ENCODE assay signal across 29 cellular contexts in genomic region chr5:114243983-114244305, GRCh38.
A peak's percentile ranks its signal among the peaks of the same experiment; 100 is the strongest.
DNase-seq lines count a peak whose midpoint lies in the region; ATAC-seq and TF ChIP-seq lines count a peak whose summit lies in the region.
"Had no signal": no experiment of that assay in that cellular context is flagged by ENCODE, and none has a peak within 500 bp of the region (broad histone marks: within the 10 kb centered on the region; RNA-seq: fewer than 3 reads in every experiment).

No MANE protein-coding gene starts in this region.

- no peaks in the 10 kb centered on the region for H3K4me1 Mint-ChIP-seq in WTC11
- H3K4me1 Mint-ChIP-seq: CD14-positive monocyte, naive B cell, T-cell had no signal

- H3K4me1 ChIP-seq in transverse colon: no peaks in the 10 kb centered on the region
- H3K4me1 ChIP-seq: A549, adrenal gland, sigmoid colon, upper lobe of left lung had no signal

- ATAC-seq in GM19372 (IDR thresholded peaks at IDR 0.05; ENCODE audit: low read depth, unreplicated experiment) (peak; percentile 56), HG03354 (IDR thresholded peaks at IDR 0.05; ENCODE audit: poor library complexity, severe bottlenecking, unreplicated experiment) (peak; percentile 56), WTC11 (no peak), left lobe of liver (no peak)
- ATAC-seq: A549, T-cell had no signal

- no peak for TF ChIP-seq EP300 in transverse colon (IDR thresholded peaks at IDR 0.05; ENCODE audit: low read depth)

- POLR2A ChIA-PET in AG04450 (lab: Yijun Ruan, JAX): interaction anchor here (0.5 kb wide), 1 partner anchor 68 kb away, joined by 3 read pairs; no protein-coding TSS in a partner anchor
- POLR2A ChIA-PET in WTC11 (lab: Charles Lee): no interaction called here

- intact Hi-C loops in transverse colon (cut with DNase I; ENCODE audit: low total_unique reads): no loop called here

- H3K9me3 Mint-ChIP-seq in WTC11: no peaks in the 10 kb centered on the region

- no peak for TF ChIP-seq POLR2A in transverse colon (IDR thresholded peaks at IDR 0.05)

- peak overlapping the region; percentile 26; the same call in 1 of the 2 replicates for H3K27ac Mint-ChIP-seq in WTC11
- H3K27ac Mint-ChIP-seq: CD14-positive monocyte; stimulated activated naive CD8-positive, alpha-beta T cell treated with anti-CD3 and anti-CD28 coated beads, Interleukin-15, Interleukin-2, amounts not matched to agents 100 ng/mL and 50 ng/mL, for 24 hours; T-cell had no signal

- TF ChIP-seq CTCF in AG04450 (IDR thresholded peaks at IDR 0.05; ENCODE audit: low read depth, low read length) (no peak), WTC11 (IDR thresholded peaks at IDR 0.05) (no peak), transverse colon (IDR thresholded peaks at IDR 0.05) (no peak), GM20000 (IDR thresholded peaks at IDR 0.05; ENCODE audit: extremely low read depth, missing control alignments) (no peak)

- in situ Hi-C loops in transverse colon (cut with MboI; ENCODE audit: low pct_ligation_motif_present in 1 of 4, low pct_unique_long_range_greater_than_20kb in 1 of 4, low sequenced_read_pairs in 3 of 4): no loop called here

- H3K4me3 ChIP-seq in AG04450 (ENCODE audit: low read depth, low read length): no peak overlapping the region
- H3K4me3 ChIP-seq in transverse colon: no peak overlapping the region
- H3K4me3 ChIP-seq: A549, adrenal gland, dorsolateral prefrontal cortex, ovary, sigmoid colon, upper lobe of left lung had no signal

- no peak overlapping the region for H3K4me3 Mint-ChIP-seq in WTC11
- H3K4me3 Mint-ChIP-seq: CD14-positive monocyte; naive B cell; stimulated activated naive CD8-positive, alpha-beta T cell treated with anti-CD3 and anti-CD28 coated beads, Interleukin-15, Interleukin-2, amounts not matched to agents 100 ng/mL and 50 ng/mL, for 24 hours; T-cell had no signal

- H3K27ac ChIP-seq in AG04450 (ENCODE audit: low read depth, low read length) (peak overlapping the region; percentile 90), transverse colon (no peak overlapping the region)
- H3K27ac ChIP-seq: A549, adrenal gland, dorsolateral prefrontal cortex, KMS-11, ovary, RWPE1, upper lobe of left lung had no signal

- no peaks in the 10 kb centered on the region for H3K36me3 Mint-ChIP-seq in WTC11
- H3K36me3 Mint-ChIP-seq: CD14-positive monocyte, naive B cell, T-cell had no signal

- CTCF ChIA-PET in AG04450 (lab: Charles Lee) (interaction anchor here (0.7 to 1.2 kb wide), 2 partner anchors 10 to 124 kb away, joined by 5 to 6 read pairs; no protein-coding TSS in a partner anchor), WTC11 (lab: Charles Lee) (no interaction called here)

- no peaks in the 10 kb centered on the region for H3K27me3 Mint-ChIP-seq in WTC11 (ENCODE audit: low read depth)
- H3K27me3 Mint-ChIP-seq: naive B cell; stimulated activated naive CD8-positive, alpha-beta T cell treated with anti-CD3 and anti-CD28 coated beads, Interleukin-15, Interleukin-2, amounts not matched to agents 100 ng/mL and 50 ng/mL, for 24 hours; T-cell had no signal

- H3K9me3 ChIP-seq in AG04450 (ENCODE audit: control insufficient read depth, insufficient read depth, low read length): no peaks in the 10 kb centered on the region
- no peaks in the 10 kb centered on the region for H3K9me3 ChIP-seq in transverse colon
- H3K9me3 ChIP-seq: A549, ovary, sigmoid colon, upper lobe of left lung had no signal

- DNase-seq in AG04450 (ENCODE audit: low read depth, low spot score) (no peak), WTC11 (ENCODE audit: low spot score) (no peak), transverse colon (no peak), GM20000 (ENCODE audit: low spot score) (no peak), left lobe of liver (ENCODE audit: low spot score) (no peak), SK-N-DZ (ENCODE audit: low spot score) (no peak)
- DNase-seq: activated CD4-positive, alpha-beta T cell treated with anti-CD3 and anti-CD28 coated beads, Interleukin-2, amount 50 U/mL, for 1 hour; activated gamma-delta T cell; adrenal gland; dorsolateral prefrontal cortex; erythroblast; GOT3; hypothalamus; naive B cell; NCI-H1048; NCI-H2029 treated with DMSO at 0.1 percent for 48 hours; NCI-H446; ovary; sigmoid colon; stimulated activated CD4-positive, alpha-beta T cell treated with anti-CD3 and anti-CD28 coated beads, Interleukin-2, amount 100 ng/mL, for 48 hours; T-cell had no signal

- no peaks in the 10 kb centered on the region for H3K36me3 ChIP-seq in transverse colon
- H3K36me3 ChIP-seq: adrenal gland, ovary, sigmoid colon, upper lobe of left lung had no signal

- H3K27me3 ChIP-seq in AG04450 (ENCODE audit: control insufficient read depth, insufficient read depth, low read length) (no peaks in the 10 kb centered on the region), transverse colon (no peaks in the 10 kb centered on the region)
- H3K27me3 ChIP-seq: adrenal gland, dorsolateral prefrontal cortex, ovary, sigmoid colon, upper lobe of left lung had no signal

- WGBS in transverse colon (ENCODE audit: low coverage in 1 of 2), 2 donors: 48 to 57% methylated on average over 1 of the region's 1 CpG

TF ChIP-seq in WTC11, 78 proteins besides CTCF, POLR2A, EP300 and RAD21:
- TF ChIP-seq ATF2 (CRISPR knock-in tag; IDR thresholded peaks at IDR 0.05; ENCODE audit: borderline replicate concordance, low read depth) (no peak), STAT6 (CRISPR knock-in tag; conservative IDR thresholded peaks at IDR 0.05; ENCODE audit: low read depth) (no peak)

Comparison
In these comparisons a context has a peak if more than half of its experiments do, and no peak if none do; other contexts are left out.
1. ATAC-seq: peak in GM19372 (single experiment) and HG03354 (single experiment); none in WTC11 (single experiment) and left lobe of liver (single experiment).